Comparison of ENCODE assay signal across 11 cellular contexts in genomic region chr20:51528263-51529026, GRCh38.
DNase-seq lines count a peak whose midpoint lies in the region; ATAC-seq and TF ChIP-seq lines count a peak whose summit lies in the region.
"Had no signal": no experiment of that assay in that cellular context is flagged by ENCODE, and none has a peak within 500 bp of the region (broad histone marks: within the 10 kb centered on the region; RNA-seq: fewer than 3 reads in every experiment).

No MANE protein-coding gene starts in this region.

- H3K27ac Mint-ChIP-seq in central memory CD8-positive, alpha-beta T cell (ENCODE audit: low read depth), result peak overlapping the region; percentile 100

- DNase-seq in activated CD4-positive, CD25-positive, alpha-beta regulatory T cell treated with anti-CD3 and anti-CD28 coated beads, Interleukin-2, amount 50 U/mL, for 72 hours, result peak; percentile 48
- DNase-seq in central memory CD8-positive, alpha-beta T cell (ENCODE audit: low spot score in 2 of 2), result peak in 1 of 2 donors; percentile 43
- DNase-seq in stimulated activated CD4-positive, alpha-beta T cell treated with anti-CD3 and anti-CD28 coated beads, TNF-alpha, amount 100 ng/mL, for 4 hours (ENCODE audit: low read depth in 3 of 3), result peak; percentile 29 to 49 (median 43)
- DNase-seq in RPMI8226 (no peak), epidermal melanocyte (ENCODE audit: insufficient read length, low spot score) (no peak), foreskin fibroblast (no peak)
- DNase-seq: pancreas, upper lobe of left lung had no signal

- no peaks in the 10 kb centered on the region for H3K9me3 Mint-ChIP-seq in central memory CD8-positive, alpha-beta T cell

- no peaks in the 10 kb centered on the region for H3K27me3 Mint-ChIP-seq in central memory CD8-positive, alpha-beta T cell

- H3K4me3 ChIP-seq in foreskin fibroblast (ENCODE audit: low read depth in 1 of 2, low read length in 2 of 2), result peak overlapping the region in 1 of 2 donors; percentile 33
- H3K4me3 ChIP-seq: HAP-1, pancreas, upper lobe of left lung had no signal

- peak overlapping the region; percentile 98 for H3K4me3 Mint-ChIP-seq in central memory CD8-positive, alpha-beta T cell

- TF ChIP-seq CTCF in foreskin fibroblast (IDR thresholded peaks at IDR 0.05; ENCODE audit: low read depth, low read length), result no peak

- ATAC-seq in GM18511 (IDR thresholded peaks at IDR 0.05; ENCODE audit: unreplicated experiment) (peak; percentile 35), GM21390 (IDR thresholded peaks at IDR 0.05; ENCODE audit: unreplicated experiment) (no peak)
- no peak for ATAC-seq in central memory CD8-positive, alpha-beta T cell (replicated peaks; ENCODE audit: extremely low read depth, poor library complexity, severe bottlenecking)

- H3K36me3 Mint-ChIP-seq in central memory CD8-positive, alpha-beta T cell (ENCODE audit: insufficient read depth), result peaks cover 60% of the 10 kb centered on the region

- H3K4me1 Mint-ChIP-seq in central memory CD8-positive, alpha-beta T cell, result peaks cover 95% of the 10 kb centered on the region

Comparison
In these comparisons a context has a peak if more than half of its experiments do, and no peak if none do; other contexts are left out.
1. DNase-seq: peak in activated CD4-positive, CD25-positive, alpha-beta regulatory T cell treated with anti-CD3 and anti-CD28 coated beads, Interleukin-2, amount 50 U/mL, for 72 hours (single experiment) and stimulated activated CD4-positive, alpha-beta T cell treated with anti-CD3 and anti-CD28 coated beads, TNF-alpha, amount 100 ng/mL, for 4 hours (3 of 3); none in RPMI8226 (single experiment), epidermal melanocyte (single experiment) and foreskin fibroblast (0 of 2).